11 cellular contexts compared by ENCODE assay signal in genomic region chr9:94921656-94922055, GRCh38.
A peak's percentile ranks its signal among the peaks of the same experiment; 100 is the strongest.
DNase-seq lines count a peak whose midpoint lies in the region; ATAC-seq and TF ChIP-seq lines count a peak whose summit lies in the region.
"Had no signal": no experiment of that assay in that cellular context is flagged by ENCODE, and none has a peak within 500 bp of the region (broad histone marks: within the 10 kb centered on the region; RNA-seq: fewer than 3 reads in every experiment).

No MANE protein-coding gene starts in this region.

- peak; percentile 17 for DNase-seq in ELR (ENCODE audit: low read depth)
- DNase-seq in adrenal gland = peak in 1 of 7 donors; percentile 43
- DNase-seq in smooth muscle cell (lab: John Stamatoyannopoulos, UW; ENCODE audit: unreplicated experiment) = no peak
- no peak for DNase-seq in NCI-H446 treated with DMSO at 0.1 percent for 48 hours (lab: John Stamatoyannopoulos, UW)
- DNase-seq in activated gamma-delta T cell treated with Interleukin-2 at 50 U/mL for 16 hours = no peak
- DNase-seq: activated CD4-positive, alpha-beta T cell treated with anti-CD3 and anti-CD28 coated beads, Interleukin-2, amount 50 U/mL, for 1 hour; activated naive CD8-positive, alpha-beta T cell treated with anti-CD3 and anti-CD28 coated beads for 36 hours; stimulated activated CD4-positive, alpha-beta T cell treated with anti-CD3 and anti-CD28 coated beads, Interleukin-1b, Interleukin-23, amount 100 ng/mL, for 48 hours had no signal

- TF ChIP-seq POLR2A in adrenal gland (IDR thresholded peaks at IDR 0.05) = no peak

- H3K9ac ChIP-seq in liver (ENCODE audit: low read depth in 1 of 2, low read length in 2 of 2) (no peak overlapping the region), smooth muscle cell (ENCODE audit: low read depth) (peak overlapping the region; percentile 95)

- peak overlapping the region in 4 of 5 donors; percentile 0 to 89 (median 57) for H3K27ac ChIP-seq in adrenal gland
- H3K27ac ChIP-seq in liver (ENCODE audit: low read depth in 1 of 2, low read length in 2 of 2) = peak overlapping the region; percentile 34 to 50
- peak overlapping the region; percentile 100 for H3K27ac ChIP-seq in smooth muscle cell (ENCODE audit: low read depth)

- intact Hi-C loops in adrenal gland (cut with DNase I) = no loop called here

- H3K4me1 ChIP-seq in adrenal gland (replicated peaks in 1 of 2) = peaks cover 0 to 36% of the 10 kb centered on the region in 2 donors
- peaks cover 7 to 13% (median 11%) of the 10 kb centered on the region in 4 donors for H3K4me1 ChIP-seq in liver (ENCODE audit: control insufficient read depth in 4 of 4, insufficient read depth in 4 of 4, low read length in 3 of 4)
- peaks cover 52% of the 10 kb centered on the region for H3K4me1 ChIP-seq in smooth muscle cell (ENCODE audit: low read depth)

- peak overlapping the region; percentile 71 for H3K4me2 ChIP-seq in smooth muscle cell

- H3K9me3 ChIP-seq in adrenal gland (replicated peaks in 1 of 3) (no peaks in the 10 kb centered on the region), liver (ENCODE audit: control insufficient read depth in 4 of 4, low read length in 3 of 4) (no peaks in the 10 kb centered on the region), smooth muscle cell (replicated peaks; ENCODE audit: low read depth) (no peaks in the 10 kb centered on the region)

- 72 to 81% (median 78%) methylated on average over 11 of the region's 11 CpGs for WGBS in adrenal gland, 4 donors
- 79% methylated on average over 11 of the region's 11 CpGs for WGBS in liver
- WGBS in smooth muscle cell (ENCODE audit: low lambda C conversion rate) = 33% methylated on average over 11 of the region's 11 CpGs

- TF ChIP-seq RAD21 in liver (IDR thresholded peaks at IDR 0.05) = no peak

- no peaks in the 10 kb centered on the region for H3K27me3 ChIP-seq in adrenal gland
- H3K27me3 ChIP-seq in liver (ENCODE audit: control insufficient read depth in 4 of 4, insufficient read depth in 4 of 4, low read length in 3 of 4) = no peaks in the 10 kb centered on the region
- H3K27me3 ChIP-seq in smooth muscle cell (ENCODE audit: low read depth) = no peaks in the 10 kb centered on the region

- no peaks in the 10 kb centered on the region for H3K36me3 ChIP-seq in adrenal gland (replicated peaks in 1 of 2)
- H3K36me3 ChIP-seq in liver (ENCODE audit: control insufficient read depth in 4 of 4, insufficient read depth in 3 of 4, low read depth in 1 of 4, low read length in 3 of 4) = no peaks in the 10 kb centered on the region
- no peaks in the 10 kb centered on the region for H3K36me3 ChIP-seq in smooth muscle cell (ENCODE audit: low read depth)

- H3K79me2 ChIP-seq in smooth muscle cell (ENCODE audit: low read depth) = peaks cover 22% of the 10 kb centered on the region

- H2AFZ ChIP-seq in smooth muscle cell (ENCODE audit: low read depth) = no peak overlapping the region

- H4K20me1 ChIP-seq in smooth muscle cell (ENCODE audit: low read depth) = no peaks in the 10 kb centered on the region

- ATAC-seq in HG03469 (IDR thresholded peaks at IDR 0.05; ENCODE audit: unreplicated experiment) (no peak), HG03045 (IDR thresholded peaks at IDR 0.05; ENCODE audit: unreplicated experiment) (no peak)

- H3K4me3 ChIP-seq in adrenal gland (no peak overlapping the region), liver (ENCODE audit: low read depth in 1 of 3, low read length in 3 of 3) (no peak overlapping the region), smooth muscle cell (no peak overlapping the region)

- H3F3A ChIP-seq in smooth muscle cell (ENCODE audit: low read depth) = peaks cover 47% of the 10 kb centered on the region

- TF ChIP-seq CTCF in adrenal gland (IDR thresholded peaks at IDR 0.05) (no peak), liver (IDR thresholded peaks at IDR 0.05; ENCODE audit: low read depth, low read length, missing input control) (no peak), smooth muscle cell (IDR thresholded peaks at IDR 0.05; ENCODE audit: borderline replicate concordance, insufficient read depth, poor library complexity, severe bottlenecking) (no peak)

TF ChIP-seq in liver, 16 proteins besides CTCF, POLR2A, EP300 and RAD21:
- TF ChIP-seq REST (IDR thresholded peaks at IDR 0.05) (no peak), NR2F2 (IDR thresholded peaks at IDR 0.05) (peak; percentile 17), SP1 (IDR thresholded peaks at IDR 0.05) (no peak), RXRA (IDR thresholded peaks at IDR 0.05) (no peak), MAX (IDR thresholded peaks at IDR 0.05) (no peak)

Comparison
In these comparisons a context has a peak if more than half of its experiments do, and no peak if none do; other contexts are left out.
1. H3K27ac ChIP-seq: peak in every context shown above with its lines; median percentile 100 in smooth muscle cell; 57 in adrenal gland; 42 in liver.